Comparison of ENCODE assay signal across 13 cellular contexts in genomic region chr2:147711031-147711430, GRCh38.
"Had no signal": no experiment of that assay in that cellular context is flagged by ENCODE, and none has a peak within 500 bp of the region (broad histone marks: within the 10 kb centered on the region; RNA-seq: fewer than 3 reads in every experiment).

No MANE protein-coding gene starts in this region.

- H3K27me3 ChIP-seq: colonic mucosa, esophagus muscularis mucosa, transverse colon had no signal

- DNase-seq: activated CD4-positive, alpha-beta memory T cell treated with anti-CD3 and anti-CD28 coated beads, Interleukin-2, amount 10 ng/mL, durations not matched to agents 7 days and 5 days; activated effector memory CD4-positive, alpha-beta T cell treated with Interleukin-2 at 50 U/mL for 16 hours; activated naive CD4-positive, alpha-beta T cell treated with anti-CD3 and anti-CD28 coated beads, Interleukin-2, amount 50 U/mL, for 16 hours; activated T-cell treated with anti-CD3 and anti-CD28 coated beads, Interleukin-2, amount 50 U/mL, for 4 hours; colonic mucosa; hippocampal formation; left ventricle myocardium inferior; occipital lobe; stimulated activated naive CD8-positive, alpha-beta T cell treated with anti-CD3 and anti-CD28 coated beads, Interleukin-15, Interleukin-2, amounts not matched to agents 100 U/mL and 50 U/mL, for 24 hours; T-helper 9 cell; transverse colon had no signal

- H3K27ac ChIP-seq: colonic mucosa, esophagus muscularis mucosa, left ventricle myocardium inferior, transverse colon had no signal

- H3K4me1 ChIP-seq: colonic mucosa, esophagus muscularis mucosa, left ventricle myocardium inferior, transverse colon had no signal

- ATAC-seq: activated T-cell treated with anti-CD3 and anti-CD28 coated beads, Interleukin-2, amount 50 U/mL, for 4 hours; sciatic nerve; stimulated activated naive CD8-positive, alpha-beta T cell treated with anti-CD3 and anti-CD28 coated beads, Interleukin-15, Interleukin-2, amounts not matched to agents 100 U/mL and 50 U/mL, for 24 hours had no signal
